ENCODE assay signal across 8 cellular contexts in genomic region chr5:76641514-76642120, GRCh38. TPM values are rescaled to one million over a fixed set of nuclear protein-coding genes. Genes with fewer than 3 reads are reported as not detected.
DNase-seq lines count a peak whose midpoint lies in the region; ATAC-seq and TF ChIP-seq lines count a peak whose summit lies in the region.

No MANE protein-coding gene starts in this region.

- peaks cover 1% of the 10 kb centered on the region for H3K27me3 Mint-ChIP-seq in memory B cell

- peaks cover 4% of the 10 kb centered on the region for H3K4me1 Mint-ChIP-seq in memory B cell

- ATAC-seq in memory B cell (ENCODE audit: low read depth), result peak; percentile 32
- no peak for ATAC-seq in GM18909 (IDR thresholded peaks at IDR 0.05; ENCODE audit: poor library complexity, unreplicated experiment)

- no peak overlapping the region for H3K4me3 Mint-ChIP-seq in memory B cell

- peak; percentile 66 for TF ChIP-seq CTCF in colonic mucosa (IDR thresholded peaks at IDR 0.05)

- intact Hi-C loops in colonic mucosa (cut with DNase I), result no loop called here

- no peaks in the 10 kb centered on the region for H3K4me1 ChIP-seq in colonic mucosa

- no peak overlapping the region for H3K9ac ChIP-seq in colonic mucosa (ENCODE audit: low read depth in 2 of 2, low read length in 2 of 2)

- H3K9me3 ChIP-seq in colonic mucosa, result no peaks in the 10 kb centered on the region

- no peak overlapping the region for H3K27ac ChIP-seq in colonic mucosa

- peaks cover 6% of the 10 kb centered on the region for H3K36me3 Mint-ChIP-seq in memory B cell

- H3K9me3 Mint-ChIP-seq in memory B cell, result no peaks in the 10 kb centered on the region

- no peak overlapping the region for H3K27ac Mint-ChIP-seq in memory B cell

- DNase-seq in NCI-H1436 (lab: John Stamatoyannopoulos, UW) (peak; percentile 0), NCI-H1436 treated with DMSO at 0.1 percent for 48 hours (lab: John Stamatoyannopoulos, UW) (no peak), NCI-H1694 (lab: John Stamatoyannopoulos, UW) (peak; percentile 28), colonic mucosa (peak; percentile 77), memory B cell (ENCODE audit: low spot score in 2 of 2) (peak; percentile 25 to 43)
- DNase-seq in activated CD4-positive, alpha-beta T cell treated with anti-CD3 and anti-CD28 coated beads for 48 hours, result peak; percentile 82
- DNase-seq in stimulated activated CD8-positive, alpha-beta memory T cell treated with anti-CD3 and anti-CD28 coated beads, Interleukin-4, amount 100 ng/mL, for 48 hours, result peak; percentile 86

- no peaks in the 10 kb centered on the region for H3K27me3 ChIP-seq in colonic mucosa

- H3K36me3 ChIP-seq in colonic mucosa, result no peaks in the 10 kb centered on the region

- H3K4me3 ChIP-seq in colonic mucosa, result no peak overlapping the region

RNA-seq across cellular contexts. Expression of gene F2RL2, which starts 18.4 kb away (rescaled TPM):
- 1 to 10 TPM in 1 of 2 donors, under 1 TPM in 1; 0.10 to 1.4 TPM for total RNA-seq in colonic mucosa
